In the genomic region with DNA sequence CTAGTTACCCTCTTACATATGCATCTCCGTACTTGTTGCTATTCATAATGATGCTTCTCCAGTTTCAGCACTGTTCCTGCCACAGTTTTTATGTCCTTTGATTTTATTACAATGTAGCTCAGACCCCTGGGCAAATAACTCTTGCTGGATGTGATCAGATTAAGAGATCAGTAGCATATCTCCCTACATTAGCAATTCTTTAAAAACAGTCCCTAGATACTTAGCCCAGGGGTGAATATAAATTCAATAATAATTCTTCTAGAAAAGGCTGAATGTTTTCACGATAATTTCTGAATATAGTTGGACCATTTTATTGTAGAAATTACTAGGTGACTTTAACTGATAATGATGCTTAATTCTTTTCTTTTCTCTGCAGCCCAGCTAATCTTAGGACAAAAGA, we compare ENCODE assay signal across 21 cellular contexts.
"Had no signal": no experiment of that assay in that cellular context is flagged by ENCODE, and none has a peak within 500 bp of the region (broad histone marks: within the 10 kb centered on the region; RNA-seq: fewer than 3 reads in every experiment).

No MANE protein-coding gene starts in this region.

- H3K36me3 ChIP-seq: spleen had no signal

- H3K4me3 ChIP-seq: dorsolateral prefrontal cortex, hepatocyte, mucosa of descending colon, spleen, testis, tibial nerve had no signal

- H3K4me2 ChIP-seq: hepatocyte had no signal

- H3K79me2 ChIP-seq: hepatocyte had no signal

- H3K27me3 ChIP-seq: dorsolateral prefrontal cortex, spleen, testis, tibial nerve had no signal

- H2AFZ ChIP-seq: hepatocyte had no signal

- H3K27ac Mint-ChIP-seq: naive thymus-derived CD8-positive, alpha-beta T cell; stimulated activated naive B cell treated with anti-CD40 and anti-IgM and Interleukin-4, amounts not matched to agents 10 μg/mL and 1 μg/mL and 100 μg/mL, for 72 hours; stimulated activated naive CD8-positive, alpha-beta T cell treated with anti-CD3 and anti-CD28 coated beads, Interleukin-15, amount 100 ng/mL, for 72 hours had no signal

- H3K4me3 Mint-ChIP-seq: naive thymus-derived CD8-positive, alpha-beta T cell; neural crest cell; stimulated activated naive B cell treated with anti-CD40 and anti-IgM and Interleukin-4, amounts not matched to agents 10 μg/mL and 1 μg/mL and 100 μg/mL, for 72 hours; stimulated activated naive CD8-positive, alpha-beta T cell treated with anti-CD3 and anti-CD28 coated beads, Interleukin-15, amount 100 ng/mL, for 72 hours had no signal

- H3K9me3 ChIP-seq: mucosa of descending colon, testis, tibial nerve had no signal

- H3K36me3 Mint-ChIP-seq: naive thymus-derived CD8-positive, alpha-beta T cell; stimulated activated naive B cell treated with anti-CD40 and anti-IgM and Interleukin-4, amounts not matched to agents 10 μg/mL and 1 μg/mL and 100 μg/mL, for 72 hours had no signal

- H3K4me1 Mint-ChIP-seq: naive thymus-derived CD8-positive, alpha-beta T cell; stimulated activated naive B cell treated with anti-CD40 and anti-IgM and Interleukin-4, amounts not matched to agents 10 μg/mL and 1 μg/mL and 100 μg/mL, for 72 hours; stimulated activated naive CD8-positive, alpha-beta T cell treated with anti-CD3 and anti-CD28 coated beads, Interleukin-15, amount 100 ng/mL, for 72 hours had no signal

- H3K27ac ChIP-seq: dorsolateral prefrontal cortex, hepatocyte, spleen, testis, tibial nerve had no signal

- H3K27me3 Mint-ChIP-seq: stimulated activated naive B cell treated with anti-CD40 and anti-IgM and Interleukin-4, amounts not matched to agents 10 μg/mL and 1 μg/mL and 100 μg/mL, for 72 hours; stimulated activated naive CD8-positive, alpha-beta T cell treated with anti-CD3 and anti-CD28 coated beads, Interleukin-15, amount 100 ng/mL, for 72 hours had no signal

- H3K4me1 ChIP-seq: spleen, testis, tibial nerve had no signal

- DNase-seq: cortex of kidney; dorsolateral prefrontal cortex; effector CD8-positive, alpha-beta T cell; foreskin melanocyte; head of caudate nucleus; kidney; left cardiac atrium; mammary epithelial cell; mucosa of descending colon; naive thymus-derived CD8-positive, alpha-beta T cell; posterior cingulate gyrus; spleen; stimulated activated CD4-positive, alpha-beta T cell treated with anti-CD3 and anti-CD28 coated beads, Interleukin-15, amount 100 ng/mL, for 24 hours; stimulated activated CD4-positive, alpha-beta T cell treated with anti-CD3 and anti-CD28 coated beads, Interleukin-1b, Interleukin-23, amount 100 ng/mL, for 48 hours; stimulated activated CD4-positive, alpha-beta T cell treated with anti-CD3 and anti-CD28 coated beads, Interleukin-4, amount 100 ng/mL, for 4 hours; stimulated activated naive B cell treated with anti-CD40 and anti-IgM and Interleukin-4, amounts not matched to agents 10 μg/mL and 1 μg/mL and 100 μg/mL, for 72 hours; stimulated activated naive CD8-positive, alpha-beta T cell treated with anti-CD3 and anti-CD28 coated beads, Interleukin-15, amount 100 ng/mL, for 72 hours; testis had no signal
